ENCODE assay signal across 23 cellular contexts in genomic region chr18:49028801-49029506, GRCh38.
"Had no signal": no experiment of that assay in that cellular context is flagged by ENCODE, and none has a peak within 500 bp of the region (broad histone marks: within the 10 kb centered on the region; RNA-seq: fewer than 3 reads in every experiment).

No MANE protein-coding gene starts in this region.

- H3K36me3 ChIP-seq: pancreas, prostate gland, stomach, tibial artery, WERI-Rb-1 had no signal

- H3K27ac ChIP-seq: coronary artery, dorsolateral prefrontal cortex, pancreas, prostate gland, stomach, tibial artery, WERI-Rb-1 had no signal

- DNase-seq: activated CD4-positive, alpha-beta T cell treated with anti-CD3 and anti-CD28 coated beads, Interleukin-2, amount 10 ng/mL, durations not matched to agents 24 days and 14 days; activated CD8-positive, alpha-beta T cell treated with anti-CD3 and anti-CD28 coated beads, Interleukin-2, amount 10 ng/mL, durations not matched to agents 7 days and 5 days; activated naive CD4-positive, alpha-beta T cell treated with Interleukin-2 at 50 U/mL for 16 hours; activated T-cell treated with anti-CD3 and anti-CD28 coated beads, Interleukin-2, amount 50 U/mL, for 48 hours; anterior cingulate cortex; effector memory CD4-positive, alpha-beta T cell; glutamatergic neuron; left cardiac atrium; left ventricle myocardium superior; mammary epithelial cell; pancreas; stimulated activated CD4-positive, alpha-beta T cell treated with anti-CD3 and anti-CD28 coated beads, Interleukin-15, amount 100 ng/mL, for 24 hours; stimulated activated CD4-positive, alpha-beta T cell treated with anti-CD3 and anti-CD28 coated beads, Interleukin-2, amount 100 ng/mL, for 24 hours; stimulated activated naive B cell treated with anti-CD40 and anti-IgM and Interleukin-4, amounts not matched to agents 10 μg/mL and 1 μg/mL and 100 μg/mL, for 72 hours; stomach; T-helper 17 cell; T1000; WERI-Rb-1 had no signal

- H3K4me3 ChIP-seq: coronary artery, dorsolateral prefrontal cortex, pancreas, prostate gland, stomach, tibial artery had no signal

- H3K9me3 ChIP-seq: pancreas, prostate gland, stomach, tibial artery had no signal

- H3K27me3 ChIP-seq: dorsolateral prefrontal cortex, pancreas, stomach, tibial artery had no signal

- ATAC-seq: activated CD4-positive, CD25-positive, alpha-beta regulatory T cell treated with anti-CD3 and anti-CD28 coated beads, Interleukin-2, amount 50 U/mL, for 24 hours; activated CD8-positive, alpha-beta T cell treated with anti-CD3 and anti-CD28 coated beads, Interleukin-2, amount 10 ng/mL, durations not matched to agents 7 days and 5 days; left cardiac atrium; left ventricle myocardium superior; pancreas; stimulated activated naive B cell treated with anti-CD40 and anti-IgM and Interleukin-4, amounts not matched to agents 10 μg/mL and 1 μg/mL and 100 μg/mL, for 72 hours; T-helper 17 cell had no signal

- H3K4me1 ChIP-seq: pancreas, prostate gland, stomach, tibial artery had no signal
